In genomic region chr1:85361106-85361505, GRCh38 we compare ENCODE assay signal across 1 cellular context.
TF ChIP-seq lines count a peak whose summit lies in the region.

No MANE protein-coding gene starts in this region.

TF ChIP-seq in K562, 482 proteins besides CTCF, POLR2A, EP300 and RAD21 (continued from another document):
- no peak for TF ChIP-seq CHD7 (IDR thresholded peaks at IDR 0.05; ENCODE audit: low read depth, low read length)
- no peak for TF ChIP-seq E2F3 (CRISPR knock-in tag; IDR thresholded peaks at IDR 0.05)
- no peak for TF ChIP-seq FOXA1 (IDR thresholded peaks at IDR 0.05; ENCODE audit: borderline replicate concordance)
- TF ChIP-seq RBBP5 (IDR thresholded peaks at IDR 0.05; ENCODE audit: borderline replicate concordance, insufficient read depth, low read length, poor library complexity, severe bottlenecking), result no peak
- no peak for TF ChIP-seq ATF7 (IDR thresholded peaks at IDR 0.05)
- no peak for TF ChIP-seq SREBF2 (CRISPR knock-in tag; IDR thresholded peaks at IDR 0.05)
- TF ChIP-seq FUS (optimal IDR thresholded peaks at IDR 0.05; ENCODE audit: low read depth, low read length), result no peak
- no peak for TF ChIP-seq POLR2H (tag; IDR thresholded peaks at IDR 0.05; ENCODE audit: low read depth)
- no peak for TF ChIP-seq ZNF217 (CRISPR knock-in tag; IDR thresholded peaks at IDR 0.05)
- no peak for TF ChIP-seq PHB2 (IDR thresholded peaks at IDR 0.05; ENCODE audit: low read depth)
TF ChIP-seq in K562: peak in this region for 0.
